In the genomic region with DNA sequence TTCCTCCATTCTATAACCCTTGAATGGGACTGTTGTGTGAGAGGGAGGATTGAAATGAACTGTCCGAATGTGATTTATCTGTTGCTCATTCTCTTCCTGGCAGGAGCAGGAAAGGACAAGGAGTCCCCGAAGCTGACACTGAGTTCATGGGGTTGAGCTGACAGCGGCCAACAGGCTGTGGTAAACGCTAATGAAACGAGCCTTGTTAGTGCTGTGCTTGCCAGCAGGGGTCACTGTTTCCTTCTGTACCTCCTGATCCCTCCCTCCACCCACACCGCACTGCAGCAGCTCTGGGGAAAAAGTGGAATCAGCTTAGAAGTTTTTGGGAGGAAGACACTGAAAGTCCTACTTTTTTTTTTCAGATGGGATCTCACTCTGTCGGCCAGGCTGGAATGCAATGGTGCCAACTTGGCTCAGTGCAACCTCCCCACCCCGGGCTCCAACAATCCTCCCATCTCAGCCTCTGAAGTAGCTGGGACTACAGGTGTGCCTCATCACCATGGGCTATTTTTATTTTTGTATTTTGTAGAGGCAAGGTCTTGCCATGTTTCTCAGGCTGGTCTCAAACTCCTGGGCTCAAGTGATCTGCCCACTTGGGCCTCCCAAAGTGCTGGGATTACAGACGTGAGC, we compare ENCODE assay signal across 9 cellular contexts.
A peak's percentile ranks its signal among the peaks of the same experiment; 100 is the strongest.
DNase-seq lines count a peak whose midpoint lies in the region; ATAC-seq lines count a peak whose summit lies in the region.
"Had no signal": no experiment of that assay in that cellular context is flagged by ENCODE, and none has a peak within 500 bp of the region (broad histone marks: within the 10 kb centered on the region; RNA-seq: fewer than 3 reads in every experiment).

No MANE protein-coding gene starts in this region.

- H3K27ac Mint-ChIP-seq in central memory CD8-positive, alpha-beta T cell (ENCODE audit: low read depth) = no peak overlapping the region
- H3K27ac Mint-ChIP-seq: T-helper 1 cell treated with Interleukin-12 subunit alpha and Interleukin-12 subunit beta and Interleukin-4 antibody, amounts not matched to agents 30 μg/mL and 1 μg/mL, for 36 hours had no signal

- H3K4me3 Mint-ChIP-seq in central memory CD8-positive, alpha-beta T cell = no peak overlapping the region
- H3K4me3 Mint-ChIP-seq: T-helper 1 cell treated with Interleukin-12 subunit alpha and Interleukin-12 subunit beta and Interleukin-4 antibody, amounts not matched to agents 30 μg/mL and 1 μg/mL, for 36 hours had no signal

- peak; percentile 71 to 78 for ATAC-seq in activated CD4-positive, CD25-positive, alpha-beta regulatory T cell treated with anti-CD3 and anti-CD28 coated beads, Interleukin-2, amount 50 U/mL, for 24 hours
- peak; percentile 77 for ATAC-seq in central memory CD8-positive, alpha-beta T cell (replicated peaks; ENCODE audit: extremely low read depth, poor library complexity, severe bottlenecking)
- ATAC-seq in HG03108 (IDR thresholded peaks at IDR 0.05; ENCODE audit: unreplicated experiment) = no peak

- no peaks in the 10 kb centered on the region for H3K9me3 Mint-ChIP-seq in central memory CD8-positive, alpha-beta T cell

- no peaks in the 10 kb centered on the region for H3K27me3 Mint-ChIP-seq in central memory CD8-positive, alpha-beta T cell

- no peaks in the 10 kb centered on the region for H3K4me1 Mint-ChIP-seq in central memory CD8-positive, alpha-beta T cell

- no peaks in the 10 kb centered on the region for H3K36me3 Mint-ChIP-seq in central memory CD8-positive, alpha-beta T cell (ENCODE audit: insufficient read depth)

- DNase-seq in ELF-1 (ENCODE audit: low read depth, low spot score) (peak; percentile 92), NCI-H1694 (lab: John Stamatoyannopoulos, UW) (peak; percentile 66), kidney glomerular epithelial cell (lab: John Stamatoyannopoulos, UW) (peak; percentile 3), HK-2 (ENCODE audit: unreplicated experiment) (no peak)
- peak; percentile 34 to 53 for DNase-seq in central memory CD8-positive, alpha-beta T cell (ENCODE audit: low spot score in 2 of 2)
- DNase-seq in stimulated activated CD4-positive, alpha-beta T cell treated with anti-CD3 and anti-CD28 coated beads, Interleukin-2, amount 100 ng/mL, for 24 hours = peak; percentile 71 to 77
